Comparison of ENCODE assay signal across 8 cellular contexts in genomic region chr2:24048662-24049484, GRCh38. TPM values are rescaled to one million over a fixed set of nuclear protein-coding genes. Genes with fewer than 3 reads are reported as not detected.
DNase-seq lines count a peak whose midpoint lies in the region; ATAC-seq, FAIRE-seq and TF ChIP-seq lines count a peak whose summit lies in the region.

No MANE protein-coding gene starts in this region.

- H3K4me1 ChIP-seq in left ventricle myocardium inferior: peaks cover 43% of the 10 kb centered on the region

- no peaks in the 10 kb centered on the region for H3K9me3 ChIP-seq in left ventricle myocardium inferior (replicated peaks)
- H3K9me3 ChIP-seq in SK-N-MC (ENCODE audit: low read depth, low read length): no peaks in the 10 kb centered on the region

- H3K27me3 ChIP-seq in left ventricle myocardium inferior (ENCODE audit: low read depth): no peaks in the 10 kb centered on the region

- FAIRE-seq in HTR-8/SVneo (lab: Jason Lieb, UNC): no peak

- H3K27ac ChIP-seq in left ventricle myocardium inferior (replicated peaks): peak overlapping the region; percentile 5
- peak overlapping the region; percentile 62; the same call in 1 of the 2 replicates for H3K27ac ChIP-seq in SK-N-MC

- peaks cover 5 to 9% (median 6%) of the 10 kb centered on the region in 3 donors for H3K27me3 Mint-ChIP-seq in immature natural killer cell (ENCODE audit: low read depth in 3 of 3)
- peaks cover 0 to 3% of the 10 kb centered on the region in 2 donors for H3K27me3 Mint-ChIP-seq in T-cell
- no peaks in the 10 kb centered on the region for H3K27me3 Mint-ChIP-seq in activated T-helper 17 cell treated with anti-CD3 and anti-CD28 coated beads, Interleukin-2, amount 50 U/mL, for 72 hours

- H3K9ac ChIP-seq in SK-N-MC (ENCODE audit: insufficient read length): peak overlapping the region; percentile 41

- no peaks in the 10 kb centered on the region for H3K9me3 Mint-ChIP-seq in immature natural killer cell
- no peaks in the 10 kb centered on the region for H3K9me3 Mint-ChIP-seq in T-cell
- no peaks in the 10 kb centered on the region for H3K9me3 Mint-ChIP-seq in activated T-helper 17 cell treated with anti-CD3 and anti-CD28 coated beads, Interleukin-2, amount 50 U/mL, for 72 hours

- H3K4me1 Mint-ChIP-seq in immature natural killer cell (peaks cover 25 to 38% of the 10 kb centered on the region in 2 donors), T-cell (peaks cover 28 to 30% (median 29%) of the 10 kb centered on the region in 3 donors)
- peaks cover 14% of the 10 kb centered on the region for H3K4me1 Mint-ChIP-seq in activated T-helper 17 cell treated with anti-CD3 and anti-CD28 coated beads, Interleukin-2, amount 50 U/mL, for 72 hours

- intact Hi-C loops in left ventricle myocardium inferior (cut with micrococcal nuclease): no loop called here
- intact Hi-C loops in left ventricle myocardium superior (cut with micrococcal nuclease): no loop called here

- no peak for TF ChIP-seq CTCF in left ventricle myocardium inferior (IDR thresholded peaks at IDR 0.05; ENCODE audit: borderline replicate concordance)

- H3K27ac Mint-ChIP-seq in immature natural killer cell (peak overlapping the region in 3 of 6 donors; percentile 31 to 74 (median 68)), T-cell (no peak overlapping the region)
- no peak overlapping the region for H3K27ac Mint-ChIP-seq in activated T-helper 17 cell treated with anti-CD3 and anti-CD28 coated beads, Interleukin-2, amount 50 U/mL, for 72 hours

- POLR2A ChIA-PET in T-cell (lab: Charles Lee): interaction anchor here in 1 of 2 donors (1.1 kb wide), 1 partner anchor 28 kb away, joined by 3 read pairs; no protein-coding TSS in a partner anchor

- peak overlapping the region in 3 of 5 donors; percentile 54 to 94 (median 85) for H3K4me3 Mint-ChIP-seq in immature natural killer cell
- H3K4me3 Mint-ChIP-seq in T-cell: peak overlapping the region in 1 of 3 donors; percentile 85
- no peak overlapping the region for H3K4me3 Mint-ChIP-seq in activated T-helper 17 cell treated with anti-CD3 and anti-CD28 coated beads, Interleukin-2, amount 50 U/mL, for 72 hours

- no peaks in the 10 kb centered on the region for H3K36me3 Mint-ChIP-seq in immature natural killer cell
- no peaks in the 10 kb centered on the region for H3K36me3 Mint-ChIP-seq in T-cell
- H3K36me3 Mint-ChIP-seq in activated T-helper 17 cell treated with anti-CD3 and anti-CD28 coated beads, Interleukin-2, amount 50 U/mL, for 72 hours (ENCODE audit: low read depth): peaks cover 7% of the 10 kb centered on the region

- peak overlapping the region; percentile 88 for H3K4me3 ChIP-seq in left ventricle myocardium inferior
- peak overlapping the region; percentile 88 for H3K4me3 ChIP-seq in SK-N-MC

- CTCF ChIA-PET in T-cell (lab: Charles Lee): interaction anchor here in 1 of 2 donors (0.8 to 1.2 kb wide), 4 partner anchors 28 to 224 kb away, joined by 3 to 4 read pairs (median 4); partner anchors contain the start of gene SF3B6

- no peaks in the 10 kb centered on the region for H3K36me3 ChIP-seq in left ventricle myocardium inferior
- no peaks in the 10 kb centered on the region for H3K36me3 ChIP-seq in SK-N-MC (ENCODE audit: insufficient read depth, low read length)

- DNase-seq in left ventricle myocardium inferior (no peak), left ventricle myocardium superior (no peak), SK-N-MC (ENCODE audit: low read depth, low spot score) (peak; percentile 32), immature natural killer cell (no peak), HTR-8/SVneo (ENCODE audit: insufficient read length, low spot score) (no peak), T-cell (no peak)

- ATAC-seq in left ventricle myocardium superior (no peak), GM18909 (IDR thresholded peaks at IDR 0.05; ENCODE audit: poor library complexity, unreplicated experiment) (no peak), T-cell (replicated peaks in 1 of 4) (no peak)
- no peak for ATAC-seq in activated T-helper 17 cell treated with anti-CD3 and anti-CD28 coated beads, Interleukin-2, amount 50 U/mL, for 72 hours (replicated peaks)

RNA-seq across cellular contexts. Expression of gene FKBP1B, which starts 0.7 kb away (rescaled TPM):
- total RNA-seq in left ventricle myocardium inferior (2.1 TPM), left ventricle myocardium superior (3.2 TPM), T-cell (1 to 10 TPM; 1.2 to 1.5 (median 1.2) TPM)
- polyA plus RNA-seq in immature natural killer cell: 1 to 10 TPM; 5.3 to 8.6 (median 7.8) TPM
- 1 to 10 TPM; 1.2 to 1.8 TPM for total RNA-seq in activated T-helper 17 cell treated with anti-CD3 and anti-CD28 coated beads, Interleukin-2, amount 50 U/mL, for 72 hours

RNA-seq across cellular contexts. Expression of gene WDCP, which starts 1.7 kb away (rescaled TPM):
- total RNA-seq in left ventricle myocardium inferior: 8.6 TPM
- 8.0 TPM for total RNA-seq in left ventricle myocardium superior
- 1 to 10 TPM; 2.5 to 6.3 (median 5.0) TPM for polyA plus RNA-seq in immature natural killer cell
- 10 to 100 TPM in 3 of 5 donors, 1 to 10 TPM in 2; 6.1 to 18.9 (median 18.2) TPM for total RNA-seq in T-cell
- 10 to 100 TPM; 19.0 to 25.0 TPM for total RNA-seq in activated T-helper 17 cell treated with anti-CD3 and anti-CD28 coated beads, Interleukin-2, amount 50 U/mL, for 72 hours

RNA-seq across cellular contexts. Expression of gene SF3B6, which starts 27.3 kb away (rescaled TPM):
- total RNA-seq in left ventricle myocardium inferior (59.7 TPM), left ventricle myocardium superior (58.2 TPM), T-cell (10 to 100 TPM; 43.7 to 53.0 (median 47.0) TPM)
- polyA plus RNA-seq in immature natural killer cell: 100 to 1,000 TPM; 173 to 199 (median 182) TPM
- total RNA-seq in activated T-helper 17 cell treated with anti-CD3 and anti-CD28 coated beads, Interleukin-2, amount 50 U/mL, for 72 hours: 100 to 1,000 TPM; 121 to 146 TPM

RNA-seq across cellular contexts. Expression of gene TP53I3, which starts 35.8 kb away (rescaled TPM):
- total RNA-seq in left ventricle myocardium inferior (7.5 TPM), left ventricle myocardium superior (13.3 TPM), T-cell (under 1 TPM; 0.47 to 0.68 (median 0.58) TPM)
- 1 to 10 TPM in 1 of 3 donors, under 1 TPM in 1, not detected in 1; 0.69 to 1.2 TPM for polyA plus RNA-seq in immature natural killer cell
- total RNA-seq in activated T-helper 17 cell treated with anti-CD3 and anti-CD28 coated beads, Interleukin-2, amount 50 U/mL, for 72 hours: 1 to 10 TPM; 2.7 to 3.0 TPM

RNA-seq across cellular contexts. Expression of gene MFSD2B, which starts 39.0 kb away (rescaled TPM):
- total RNA-seq in left ventricle myocardium inferior: 0.16 TPM
- not detected for total RNA-seq in left ventricle myocardium superior
- under 1 TPM in 1 of 3 donors, not detected in 2; 0.42 TPM for polyA plus RNA-seq in immature natural killer cell
- under 1 TPM in 3 of 5 donors, not detected in 2; 0.19 to 0.29 (median 0.21) TPM for total RNA-seq in T-cell
- not detected for total RNA-seq in activated T-helper 17 cell treated with anti-CD3 and anti-CD28 coated beads, Interleukin-2, amount 50 U/mL, for 72 hours
